ENCODE assay signal across 1 cellular context in genomic region chr10:113982745-113983144, GRCh38.
TF ChIP-seq lines count a peak whose summit lies in the region.

No MANE protein-coding gene starts in this region.

TF ChIP-seq in WTC11, 78 proteins besides CTCF, POLR2A, EP300 and RAD21 (continued from another document):
- no peak for TF ChIP-seq AR (CRISPR knock-in tag; IDR thresholded peaks at IDR 0.05)
- TF ChIP-seq NR1H2 (CRISPR knock-in tag; IDR thresholded peaks at IDR 0.05): no peak
- no peak for TF ChIP-seq CREM (CRISPR knock-in tag; IDR thresholded peaks at IDR 0.05)
- no peak for TF ChIP-seq ZNF219 (CRISPR knock-in tag; IDR thresholded peaks at IDR 0.05; ENCODE audit: borderline replicate concordance)
TF ChIP-seq in WTC11: peak in this region for 0.
